Comparison of ENCODE assay signal across 10 cellular contexts in genomic region chr17:17739388-17740066, GRCh38. TPM values are rescaled to one million over a fixed set of nuclear protein-coding genes. Genes with fewer than 3 reads are reported as not detected.
DNase-seq lines count a peak whose midpoint lies in the region; ATAC-seq, FAIRE-seq and TF ChIP-seq lines count a peak whose summit lies in the region.
"Had no signal": no experiment of that assay in that cellular context is flagged by ENCODE, and none has a peak within 500 bp of the region (broad histone marks: within the 10 kb centered on the region; RNA-seq: fewer than 3 reads in every experiment).

No MANE protein-coding gene starts in this region.

- ATAC-seq in stimulated activated effector memory CD8-positive, alpha-beta T cell treated with anti-CD3 and anti-CD28 coated beads, Interleukin-12 subunit alpha, Interleukin-12 subunit beta, amount 100 ng/mL, for 72 hours = no peak
- ATAC-seq in WTC11 (no peak), HG03442 (IDR thresholded peaks at IDR 0.05; ENCODE audit: unreplicated experiment) (no peak)

- H3K36me3 ChIP-seq in keratinocyte (ENCODE audit: control insufficient read depth in 2 of 2, extremely low read depth in 1 of 2, insufficient read depth in 2 of 2, low read length in 2 of 2) = peaks cover 0 to 4% of the 10 kb centered on the region in 2 experiments
- H3K36me3 ChIP-seq: thoracic aorta had no signal

- dilution Hi-C loops in keratinocyte (cut with MboI; ENCODE audit: extremely low pct_ligation_motif_present, low sequenced_read_pairs) = no loop called here

- H3K79me2 ChIP-seq in keratinocyte (ENCODE audit: control insufficient read depth, insufficient read depth, low read length) = peaks cover 80% of the 10 kb centered on the region

- no peak for TF ChIP-seq CTCF in keratinocyte (optimal IDR thresholded peaks at IDR 0.05 in 1 of 3, IDR thresholded peaks at IDR 0.05 in 1 of 3, conservative IDR thresholded peaks at IDR 0.05 in 1 of 3; ENCODE audit: extremely low read depth in 1 of 3, insufficient read depth in 2 of 3, low read length in 3 of 3)
- TF ChIP-seq CTCF in WTC11 (IDR thresholded peaks at IDR 0.05) = no peak

- peak; percentile 82 for FAIRE-seq in keratinocyte (lab: Jason Lieb, UNC)

- POLR2A ChIA-PET in WTC11 (lab: Charles Lee) = no interaction called here

- no peaks in the 10 kb centered on the region for H3K27me3 ChIP-seq in keratinocyte (ENCODE audit: control insufficient read depth, extremely low read depth, insufficient read depth, low read length)

- H3K27me3 Mint-ChIP-seq in WTC11 (ENCODE audit: low read depth) = peaks cover 20% of the 10 kb centered on the region
- H3K27me3 Mint-ChIP-seq in T-helper 2 cell treated with Interferon-gamma antibody and Interleukin-4, amounts not matched to agents 5 μg/mL and 100 μg/mL, for 36 hours (ENCODE audit: low read depth) = no peaks in the 10 kb centered on the region

- peaks cover 46% of the 10 kb centered on the region for H3K4me1 ChIP-seq in keratinocyte (ENCODE audit: control insufficient read depth, extremely low read depth, insufficient read depth, low read length)

- DNase-seq in HCEC 1CT (peak; percentile 63), astrocyte of the hippocampus (ENCODE audit: low read depth, low spot score) (peak; percentile 69), keratinocyte (ENCODE audit: low read depth, low spot score) (no peak), WTC11 (ENCODE audit: low spot score) (no peak)
- DNase-seq in stimulated activated effector memory CD8-positive, alpha-beta T cell treated with anti-CD3 and anti-CD28 coated beads, Interleukin-12 subunit alpha, Interleukin-12 subunit beta, amount 100 ng/mL, for 72 hours (ENCODE audit: low spot score in 2 of 2) = no peak
- DNase-seq in T-helper 2 cell treated with Interferon-gamma antibody and Interleukin-4, amounts not matched to agents 5 μg/mL and 100 μg/mL, for 36 hours (ENCODE audit: low spot score) = no peak
- no peak for DNase-seq in activated CD4-positive, CD25-positive, alpha-beta regulatory T cell treated with anti-CD3 and anti-CD28 coated beads, Interleukin-2, amount 50 U/mL, for 72 hours

- peak overlapping the region in 1 of 3 experiments; percentile 0 for H3K4me3 ChIP-seq in keratinocyte (ENCODE audit: control insufficient read depth in 2 of 3, extremely low read depth in 1 of 3, insufficient read depth in 2 of 3, low read depth in 1 of 3, low read length in 3 of 3)
- H3K4me3 ChIP-seq: thoracic aorta had no signal

- H3K9me3 ChIP-seq in keratinocyte (ENCODE audit: control insufficient read depth, low read depth, low read length) = no peaks in the 10 kb centered on the region
- H3K9me3 ChIP-seq: thoracic aorta had no signal

- H3K27ac ChIP-seq in keratinocyte (ENCODE audit: control insufficient read depth, insufficient read depth, low read length) = peak overlapping the region; percentile 67
- H3K27ac ChIP-seq: thoracic aorta had no signal

- H3K4me1 Mint-ChIP-seq in stimulated activated effector memory CD8-positive, alpha-beta T cell treated with anti-CD3 and anti-CD28 coated beads, Interleukin-12 subunit alpha, Interleukin-12 subunit beta, amount 100 ng/mL, for 72 hours = peaks cover 37% of the 10 kb centered on the region
- H3K4me1 Mint-ChIP-seq in WTC11 = peaks cover 39% of the 10 kb centered on the region
- peaks cover 6% of the 10 kb centered on the region for H3K4me1 Mint-ChIP-seq in T-helper 2 cell treated with Interferon-gamma antibody and Interleukin-4, amounts not matched to agents 5 μg/mL and 100 μg/mL, for 36 hours (ENCODE audit: low read depth)

- H2AFZ ChIP-seq in keratinocyte (ENCODE audit: control insufficient read depth, low read length) = no peak overlapping the region

- H3K4me2 ChIP-seq in keratinocyte (ENCODE audit: control insufficient read depth, extremely low read depth, insufficient read depth, low read depth, low read length) = peak overlapping the region; percentile 54

- H3K9ac ChIP-seq in keratinocyte (ENCODE audit: control insufficient read depth, extremely low read depth, insufficient read depth, low read length) = peak overlapping the region; percentile 49

- no peaks in the 10 kb centered on the region for H3K36me3 Mint-ChIP-seq in stimulated activated effector memory CD8-positive, alpha-beta T cell treated with anti-CD3 and anti-CD28 coated beads, Interleukin-12 subunit alpha, Interleukin-12 subunit beta, amount 100 ng/mL, for 72 hours
- H3K36me3 Mint-ChIP-seq in WTC11 = no peaks in the 10 kb centered on the region
- H3K36me3 Mint-ChIP-seq in T-helper 2 cell treated with Interferon-gamma antibody and Interleukin-4, amounts not matched to agents 5 μg/mL and 100 μg/mL, for 36 hours (ENCODE audit: low read depth) = no peaks in the 10 kb centered on the region

- CTCF ChIA-PET in WTC11 (lab: Charles Lee) = interaction anchor here (1.1 to 5.1 kb wide), 8 partner anchors 10 to 72 kb away, joined by 3 to 19 read pairs (median 5); partner anchors contain the start of gene RAI1

- H3K4me3 Mint-ChIP-seq in stimulated activated effector memory CD8-positive, alpha-beta T cell treated with anti-CD3 and anti-CD28 coated beads, Interleukin-12 subunit alpha, Interleukin-12 subunit beta, amount 100 ng/mL, for 72 hours = no peak overlapping the region
- no peak overlapping the region for H3K4me3 Mint-ChIP-seq in WTC11
- H3K4me3 Mint-ChIP-seq in T-helper 2 cell treated with Interferon-gamma antibody and Interleukin-4, amounts not matched to agents 5 μg/mL and 100 μg/mL, for 36 hours = no peak overlapping the region
- H3K4me3 Mint-ChIP-seq: T-helper 1 cell treated with Interleukin-12 subunit alpha and Interleukin-12 subunit beta and Interleukin-4 antibody, amounts not matched to agents 30 μg/mL and 1 μg/mL, for 36 hours had no signal

- peak overlapping the region; percentile 54 for H3K27ac Mint-ChIP-seq in stimulated activated effector memory CD8-positive, alpha-beta T cell treated with anti-CD3 and anti-CD28 coated beads, Interleukin-12 subunit alpha, Interleukin-12 subunit beta, amount 100 ng/mL, for 72 hours
- H3K27ac Mint-ChIP-seq in WTC11 = no peak overlapping the region
- H3K27ac Mint-ChIP-seq in T-helper 2 cell treated with Interferon-gamma antibody and Interleukin-4, amounts not matched to agents 5 μg/mL and 100 μg/mL, for 36 hours = no peak overlapping the region
- H3K27ac Mint-ChIP-seq: T-helper 1 cell treated with Interleukin-12 subunit alpha and Interleukin-12 subunit beta and Interleukin-4 antibody, amounts not matched to agents 30 μg/mL and 1 μg/mL, for 36 hours had no signal

- no peaks in the 10 kb centered on the region for H3K9me3 Mint-ChIP-seq in stimulated activated effector memory CD8-positive, alpha-beta T cell treated with anti-CD3 and anti-CD28 coated beads, Interleukin-12 subunit alpha, Interleukin-12 subunit beta, amount 100 ng/mL, for 72 hours
- H3K9me3 Mint-ChIP-seq in WTC11 = no peaks in the 10 kb centered on the region
- H3K9me3 Mint-ChIP-seq in T-helper 2 cell treated with Interferon-gamma antibody and Interleukin-4, amounts not matched to agents 5 μg/mL and 100 μg/mL, for 36 hours = no peaks in the 10 kb centered on the region
- H3K9me3 Mint-ChIP-seq: T-helper 1 cell treated with Interleukin-12 subunit alpha and Interleukin-12 subunit beta and Interleukin-4 antibody, amounts not matched to agents 30 μg/mL and 1 μg/mL, for 36 hours had no signal

- H4K20me1 ChIP-seq in keratinocyte (ENCODE audit: control insufficient read depth, extremely low read depth, insufficient read depth, low read length) = no peaks in the 10 kb centered on the region

- peaks cover 6% of the 10 kb centered on the region for H3K9me1 ChIP-seq in keratinocyte (ENCODE audit: control insufficient read depth, extremely low read depth, insufficient read depth, low read length)

TF ChIP-seq in WTC11, 78 proteins besides CTCF, POLR2A, EP300 and RAD21 (continues in another document):
- TF ChIP-seq E2F1 (CRISPR knock-in tag; IDR thresholded peaks at IDR 0.05) = no peak
- TF ChIP-seq ZNF396 (CRISPR knock-in tag; IDR thresholded peaks at IDR 0.05; ENCODE audit: borderline replicate concordance) = no peak

RNA-seq across cellular contexts. Expression of gene RAI1, which starts 58.3 kb away (rescaled TPM):
- polyA plus RNA-seq in keratinocyte = 2.6 to 3.8 TPM (median 3.2 TPM) in 3 replicates
- polyA plus RNA-seq in keratinocyte (2011; ENCODE audit: low read depth) = 4.4 TPM
- polyA plus RNA-seq in keratinocyte (2011; cell fraction: cytosol; rRNA removed) = 1.5 and 4.3 TPM in 2 replicates
- 12.7 and 22.4 TPM in 2 replicates for polyA plus RNA-seq in keratinocyte (2011; cell fraction: nucleus; rRNA removed)
- 7.9 and 17.1 TPM in 2 replicates for polyA plus RNA-seq in keratinocyte (2012; ENCODE audit: low replicate concordance)
- polyA minus RNA-seq in keratinocyte = 7.0 to 17.7 TPM (median 7.2 TPM) in 3 replicates
- 12.1 TPM for polyA minus RNA-seq in keratinocyte (2011; cell fraction: cytosol; rRNA and poly(A)+ RNA removed)
- 16.7 and 20.6 TPM in 2 replicates for polyA minus RNA-seq in keratinocyte (2011; cell fraction: nucleus; rRNA and poly(A)+ RNA removed)
- 7.3 to 12.7 TPM (median 8.1 TPM) in 3 replicates for total RNA-seq in WTC11 (2021)

Comparison
In these comparisons a context has a peak if more than half of its experiments do, and no peak if none do; other contexts are left out.
1. DNase-seq: peak in HCEC 1CT (single experiment) and astrocyte of the hippocampus (single experiment); none in keratinocyte (single experiment), stimulated activated effector memory CD8-positive, alpha-beta T cell treated with anti-CD3 and anti-CD28 coated beads, Interleukin-12 subunit alpha, Interleukin-12 subunit beta, amount 100 ng/mL, for 72 hours (0 of 2), WTC11 (single experiment), T-helper 2 cell treated with Interferon-gamma antibody and Interleukin-4, amounts not matched to agents 5 μg/mL and 100 μg/mL, for 36 hours (single experiment) and activated CD4-positive, CD25-positive, alpha-beta regulatory T cell treated with anti-CD3 and anti-CD28 coated beads, Interleukin-2, amount 50 U/mL, for 72 hours (single experiment).